ENCODE assay signal across 1 cellular context in the genomic region with DNA sequence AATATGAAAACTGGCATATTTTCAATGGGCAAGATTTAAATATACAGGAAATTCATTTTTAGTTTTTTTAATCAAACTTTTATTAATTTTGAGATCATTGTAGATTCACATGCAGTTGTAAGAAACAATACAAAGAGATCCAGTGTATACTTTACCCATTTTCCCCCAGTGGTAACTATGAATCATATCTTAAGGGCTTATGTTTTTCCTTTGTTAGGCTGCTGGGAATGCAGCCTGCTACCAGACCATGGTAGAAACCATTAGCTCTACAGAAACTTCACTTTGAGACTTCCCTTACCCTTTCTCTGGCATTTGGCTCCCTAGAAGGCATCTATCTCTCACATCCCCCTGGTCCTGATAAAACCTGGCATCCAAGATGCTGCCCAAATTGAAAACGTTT.
TF ChIP-seq lines count a peak whose summit lies in the region.

No MANE protein-coding gene starts in this region.

TF ChIP-seq in endothelial cell of umbilical vein, 7 proteins besides CTCF, POLR2A, EP300 and RAD21:
- peak; percentile 34 for TF ChIP-seq FOS (IDR thresholded peaks at IDR 0.05; ENCODE audit: borderline replicate concordance, insufficient read depth, low read length)
- TF ChIP-seq POLR2AphosphoS5 (IDR thresholded peaks at IDR 0.05; ENCODE audit: insufficient read depth, low read depth, low read length) = no peak
